ENCODE assay signal across 15 cellular contexts in genomic region chr2:30201990-30202389, GRCh38. TPM values are rescaled to one million over a fixed set of nuclear protein-coding genes. Genes with fewer than 3 reads are reported as not detected.
DNase-seq lines count a peak whose midpoint lies in the region; ATAC-seq and TF ChIP-seq lines count a peak whose summit lies in the region.
"Had no signal": no experiment of that assay in that cellular context is flagged by ENCODE, and none has a peak within 500 bp of the region (broad histone marks: within the 10 kb centered on the region; RNA-seq: fewer than 3 reads in every experiment).

No MANE protein-coding gene starts in this region.

- intact Hi-C loops in right cardiac atrium (cut with DNase I): loop anchor here in 2 of 4 donors (10.0 kb wide), 2 partner anchors 273 to 503 kb away; no protein-coding TSS in a partner anchor
- intact Hi-C loops in esophagus squamous epithelium (cut with DNase I): no loop called here

- H3K27me3 Mint-ChIP-seq in stimulated activated naive B cell treated with anti-CD40 and anti-IgM and Interleukin-4, amounts not matched to agents 10 μg/mL and 1 μg/mL and 100 μg/mL, for 72 hours: no peaks in the 10 kb centered on the region

- H3K4me1 ChIP-seq in right cardiac atrium (ENCODE audit: control insufficient read depth, insufficient read depth, low read length): peaks cover 6% of the 10 kb centered on the region
- peaks cover 5% of the 10 kb centered on the region for H3K4me1 ChIP-seq in rectal smooth muscle tissue (ENCODE audit: control insufficient read depth, insufficient read depth, low read length)
- peaks cover 0 to 4% (median 0%) of the 10 kb centered on the region in 3 donors for H3K4me1 ChIP-seq in esophagus squamous epithelium
- H3K4me1 ChIP-seq: HAP-1 had no signal

- no peak overlapping the region for H3K27ac Mint-ChIP-seq in stimulated activated naive B cell treated with anti-CD40 and anti-IgM and Interleukin-4, amounts not matched to agents 10 μg/mL and 1 μg/mL and 100 μg/mL, for 72 hours

- H3K36me3 Mint-ChIP-seq in stimulated activated naive B cell treated with anti-CD40 and anti-IgM and Interleukin-4, amounts not matched to agents 10 μg/mL and 1 μg/mL and 100 μg/mL, for 72 hours: no peaks in the 10 kb centered on the region

- H3K4me3 Mint-ChIP-seq in stimulated activated naive B cell treated with anti-CD40 and anti-IgM and Interleukin-4, amounts not matched to agents 10 μg/mL and 1 μg/mL and 100 μg/mL, for 72 hours: no peak overlapping the region
- H3K4me3 Mint-ChIP-seq: neural crest cell had no signal

- peaks cover 0 to 4% of the 10 kb centered on the region in 2 donors for H3K4me1 Mint-ChIP-seq in stimulated activated naive B cell treated with anti-CD40 and anti-IgM and Interleukin-4, amounts not matched to agents 10 μg/mL and 1 μg/mL and 100 μg/mL, for 72 hours
- H3K4me1 Mint-ChIP-seq: neural crest cell had no signal

- WGBS in right cardiac atrium: 6% methylated on average over 1 of the region's 1 CpG
- WGBS in esophagus squamous epithelium, 2 donors: 36 to 56% methylated on average over 1 of the region's 1 CpG

- H3K27me3 ChIP-seq in right cardiac atrium (ENCODE audit: control insufficient read depth, insufficient read depth) (no peaks in the 10 kb centered on the region), rectal smooth muscle tissue (ENCODE audit: control insufficient read depth, insufficient read depth, low read length) (no peaks in the 10 kb centered on the region), esophagus squamous epithelium (peaks cover 0 to 8% (median 0%) of the 10 kb centered on the region in 4 donors)
- H3K27me3 ChIP-seq: hepatocyte had no signal

- H3K9ac ChIP-seq in rectal smooth muscle tissue (ENCODE audit: low read length): no peak overlapping the region

- no peak for TF ChIP-seq CTCF in esophagus squamous epithelium (IDR thresholded peaks at IDR 0.05)

- ATAC-seq in right cardiac atrium: peak; percentile 88 to 93
- ATAC-seq in stimulated activated naive B cell treated with anti-CD40 and anti-IgM and Interleukin-4, amounts not matched to agents 10 μg/mL and 1 μg/mL and 100 μg/mL, for 72 hours (replicated peaks): no peak
- no peak for ATAC-seq in HG02571 (IDR thresholded peaks at IDR 0.05; ENCODE audit: unreplicated experiment)
- ATAC-seq: left colon, SK-N-SH treated with all-trans-retinoic acid at 6 μM for 48 hours had no signal

- H3K36me3 ChIP-seq in rectal smooth muscle tissue (ENCODE audit: control insufficient read depth, insufficient read depth, low read length): no peaks in the 10 kb centered on the region
- no peaks in the 10 kb centered on the region for H3K36me3 ChIP-seq in esophagus squamous epithelium
- H3K36me3 ChIP-seq: HAP-1 had no signal

- H3K27ac ChIP-seq in right cardiac atrium (ENCODE audit: low read length) (no peak overlapping the region), rectal smooth muscle tissue (ENCODE audit: low read depth, low read length) (peak overlapping the region; percentile 43), esophagus squamous epithelium (no peak overlapping the region)
- H3K27ac ChIP-seq: hepatocyte had no signal

- H3K4me3 ChIP-seq in right cardiac atrium (ENCODE audit: low read length): no peak overlapping the region
- no peak overlapping the region for H3K4me3 ChIP-seq in rectal smooth muscle tissue (ENCODE audit: low read length)
- no peak overlapping the region for H3K4me3 ChIP-seq in esophagus squamous epithelium
- H3K4me3 ChIP-seq: HAP-1, hepatocyte, smooth muscle cell had no signal

- TF ChIP-seq POLR2A in esophagus squamous epithelium (IDR thresholded peaks at IDR 0.05): no peak

- no peaks in the 10 kb centered on the region for H3K9me3 Mint-ChIP-seq in stimulated activated naive B cell treated with anti-CD40 and anti-IgM and Interleukin-4, amounts not matched to agents 10 μg/mL and 1 μg/mL and 100 μg/mL, for 72 hours
- H3K9me3 Mint-ChIP-seq: neural crest cell had no signal

- DNase-seq in CD1c-positive myeloid dendritic cell (ENCODE audit: extremely low spot score) (peak; percentile 43), cerebellar cortex (ENCODE audit: low spot score) (peak; percentile 9), right cardiac atrium (peak; percentile 62 to 86 (median 79)), NCI-H774 (lab: John Stamatoyannopoulos, UW) (no peak), esophagus squamous epithelium (lab: John Stamatoyannopoulos, UW) (no peak)
- DNase-seq in stimulated activated naive B cell treated with anti-CD40 and anti-IgM and Interleukin-4, amounts not matched to agents 10 μg/mL and 1 μg/mL and 100 μg/mL, for 72 hours: no peak
- DNase-seq: activated naive CD4-positive, alpha-beta T cell; left colon had no signal

- no peaks in the 10 kb centered on the region for H3K9me3 ChIP-seq in right cardiac atrium (ENCODE audit: control insufficient read depth, low read length)
- H3K9me3 ChIP-seq in esophagus squamous epithelium: no peaks in the 10 kb centered on the region
- H3K9me3 ChIP-seq: HAP-1 had no signal

RNA-seq across cellular contexts. Expression of gene LBH, which starts 29.3 kb away (rescaled TPM):
- total RNA-seq in right cardiac atrium: 10 to 100 TPM; 22.9 to 31.3 (median 24.2) TPM
- 12.4 TPM for polyA plus RNA-seq in right cardiac atrium
- 10 to 100 TPM in 3 of 4 donors, 1 to 10 TPM in 1; 2.4 to 22.7 (median 17.6) TPM for total RNA-seq in esophagus squamous epithelium

RNA-seq across cellular contexts. Expression of gene YPEL5, which starts 55.2 kb away (rescaled TPM):
- total RNA-seq in right cardiac atrium (10 to 100 TPM; 56.9 to 71.7 (median 59.8) TPM), esophagus squamous epithelium (10 to 100 TPM; 34.1 to 65.0 (median 40.7) TPM)
- polyA plus RNA-seq in right cardiac atrium: 49.5 TPM

Comparison
In these comparisons a context has a peak if more than half of its experiments do, and no peak if none do; other contexts are left out.
1. DNase-seq: peak in CD1c-positive myeloid dendritic cell (single experiment), cerebellar cortex (single experiment) and right cardiac atrium (3 of 3); none in stimulated activated naive B cell treated with anti-CD40 and anti-IgM and Interleukin-4, amounts not matched to agents 10 μg/mL and 1 μg/mL and 100 μg/mL, for 72 hours (single experiment), NCI-H774 (single experiment) and esophagus squamous epithelium (single experiment).
2. ATAC-seq: peak in right cardiac atrium (2 of 2); none in stimulated activated naive B cell treated with anti-CD40 and anti-IgM and Interleukin-4, amounts not matched to agents 10 μg/mL and 1 μg/mL and 100 μg/mL, for 72 hours (0 of 2) and HG02571 (single experiment).